In the genomic region with DNA sequence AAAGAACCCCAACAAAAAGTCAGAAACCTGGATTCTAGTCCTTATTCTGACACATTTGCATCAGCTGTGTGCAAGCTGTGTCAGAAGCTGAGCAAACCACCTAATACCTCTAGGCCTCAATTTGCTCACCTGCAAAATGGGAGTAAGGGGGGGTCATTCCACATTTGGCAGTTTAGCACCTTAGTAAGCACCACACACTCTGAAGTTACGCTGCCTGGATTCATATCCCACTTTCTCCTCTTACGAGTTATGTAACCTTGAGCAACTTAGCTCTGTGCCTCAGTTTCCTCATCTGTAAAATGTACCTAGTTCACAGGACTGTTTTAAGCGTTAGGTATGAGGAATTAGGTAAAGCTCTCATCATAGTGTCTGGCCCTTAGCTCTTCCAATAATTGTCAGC, we compare ENCODE assay signal across 25 cellular contexts.
A peak's percentile ranks its signal among the peaks of the same experiment; 100 is the strongest.
DNase-seq lines count a peak whose midpoint lies in the region; ATAC-seq and TF ChIP-seq lines count a peak whose summit lies in the region.
"Had no signal": no experiment of that assay in that cellular context is flagged by ENCODE, and none has a peak within 500 bp of the region (broad histone marks: within the 10 kb centered on the region; RNA-seq: fewer than 3 reads in every experiment).

No MANE protein-coding gene starts in this region.

- no peak overlapping the region for H3K14ac ChIP-seq in mesenchymal stem cell (ENCODE audit: low read length in 2 of 2)

- H3K79me1 ChIP-seq in mesenchymal stem cell (replicated peaks; ENCODE audit: low read length, poor library complexity, severe bottlenecking), result peaks cover 2% of the 10 kb centered on the region

- H4K91ac ChIP-seq in mesenchymal stem cell (ENCODE audit: low read length), result no peak overlapping the region

- H2AFZ ChIP-seq in mammary epithelial cell (ENCODE audit: low read depth, low read length) (no peak overlapping the region), mesenchymal stem cell (ENCODE audit: low read depth, low read length) (no peak overlapping the region)
- H2AFZ ChIP-seq: GM23248 had no signal

- H3K27ac ChIP-seq in breast epithelium (peak overlapping the region; percentile 41 to 92), mammary epithelial cell (ENCODE audit: insufficient read depth, low read depth, low read length) (no peak overlapping the region), dorsolateral prefrontal cortex (peak overlapping the region in 36 of 59 donors; percentile 10 to 96 (median 80)), mesenchymal stem cell (ENCODE audit: low read length, poor library complexity, severe bottlenecking) (peak overlapping the region; percentile 83), thyroid gland (peak overlapping the region; percentile 95 to 99 (median 95))
- H3K27ac ChIP-seq: 22Rv1, C4-2B, GM23248 had no signal

- H3K4me2 ChIP-seq in mammary epithelial cell (ENCODE audit: insufficient read depth, low read depth, low read length), result no peak overlapping the region
- H3K4me2 ChIP-seq in mesenchymal stem cell (ENCODE audit: low read length, poor library complexity, severe bottlenecking), result no peak overlapping the region

- H3K36me3 ChIP-seq in breast epithelium (no peaks in the 10 kb centered on the region), mammary epithelial cell (ENCODE audit: insufficient read depth, low read length) (no peaks in the 10 kb centered on the region), mesenchymal stem cell (ENCODE audit: control insufficient read depth in 1 of 2, insufficient read depth in 2 of 2, low read depth in 1 of 2, low read length in 2 of 2) (no peaks in the 10 kb centered on the region), thyroid gland (no peaks in the 10 kb centered on the region)
- H3K36me3 ChIP-seq: HAP-1 had no signal

- CTCF ChIA-PET in mammary epithelial cell (lab: Charles Lee; ENCODE audit: low non-redundant PET), result no interaction called here

- no peak overlapping the region for H2BK5ac ChIP-seq in mesenchymal stem cell (ENCODE audit: low read depth, low read length, poor library complexity, severe bottlenecking)

- no peak overlapping the region for H4K8ac ChIP-seq in mesenchymal stem cell (ENCODE audit: low read length)

- in situ Hi-C loops in mammary epithelial cell (cut with MboI; ENCODE audit: low sequenced_read_pairs in 2 of 2), result no loop called here

- H3K4me1 ChIP-seq in breast epithelium (peaks cover 12 to 14% of the 10 kb centered on the region in 2 donors), mammary epithelial cell (ENCODE audit: insufficient read depth, low read length) (no peaks in the 10 kb centered on the region), mesenchymal stem cell (ENCODE audit: control insufficient read depth, insufficient read depth, low read depth, low read length) (peaks cover 27% of the 10 kb centered on the region), thyroid gland (peaks cover 79 to 82% of the 10 kb centered on the region in 2 donors)

- H3K27me3 ChIP-seq in breast epithelium, result no peaks in the 10 kb centered on the region
- H3K27me3 ChIP-seq in mammary epithelial cell (ENCODE audit: insufficient read depth, low read length), result no peaks in the 10 kb centered on the region
- H3K27me3 ChIP-seq in dorsolateral prefrontal cortex, result no peaks in the 10 kb centered on the region
- H3K27me3 ChIP-seq in mesenchymal stem cell (ENCODE audit: control insufficient read depth in 1 of 2, insufficient read depth in 1 of 2, low read length in 2 of 2), result no peaks in the 10 kb centered on the region
- H3K27me3 ChIP-seq in thyroid gland, result no peaks in the 10 kb centered on the region

- 95% methylated on average over 3 of the region's 3 CpGs for WGBS in mammary epithelial cell (ENCODE audit: low coverage, missing lambda C conversion rate)
- WGBS in mesenchymal stem cell, result 100% methylated on average over 1 of the region's 3 CpGs
- WGBS in thyroid gland, 2 donors, result 82 to 96% methylated on average over 3 of the region's 3 CpGs

- no peak overlapping the region for H3K18ac ChIP-seq in mesenchymal stem cell (ENCODE audit: low read depth in 1 of 2, low read length in 2 of 2)

- H4K20me1 ChIP-seq in mammary epithelial cell (ENCODE audit: insufficient read depth, low read length), result no peaks in the 10 kb centered on the region

- ATAC-seq in GM21526 (IDR thresholded peaks at IDR 0.05; ENCODE audit: low FRiP score, unreplicated experiment), result no peak

- H2BK15ac ChIP-seq in mesenchymal stem cell (ENCODE audit: low read depth, poor library complexity, severe bottlenecking), result no peak overlapping the region

- H3K79me2 ChIP-seq in mammary epithelial cell (ENCODE audit: insufficient read depth, low read length), result no peaks in the 10 kb centered on the region

- no peaks in the 10 kb centered on the region for H3K9me3 ChIP-seq in breast epithelium
- H3K9me3 ChIP-seq in mammary epithelial cell (replicated peaks; ENCODE audit: insufficient read depth, low read length), result no peaks in the 10 kb centered on the region
- H3K9me3 ChIP-seq in mesenchymal stem cell (ENCODE audit: control insufficient read depth, low read length), result no peaks in the 10 kb centered on the region
- H3K9me3 ChIP-seq in thyroid gland, result no peaks in the 10 kb centered on the region
- H3K9me3 ChIP-seq: HAP-1 had no signal

- no peak overlapping the region for H3K9ac ChIP-seq in mammary epithelial cell (ENCODE audit: insufficient read depth, low read length)
- no peak overlapping the region for H3K9ac ChIP-seq in mesenchymal stem cell (ENCODE audit: low read length)
- H3K9ac ChIP-seq: GM23248 had no signal

- no peak for TF ChIP-seq POLR2A in breast epithelium (IDR thresholded peaks at IDR 0.05)
- no peak for TF ChIP-seq POLR2A in thyroid gland (IDR thresholded peaks at IDR 0.05)

- peak overlapping the region; percentile 83 for H2AK5ac ChIP-seq in mesenchymal stem cell (ENCODE audit: low read length, severe bottlenecking)

- no peak overlapping the region for H3K23ac ChIP-seq in mesenchymal stem cell (ENCODE audit: low read length in 2 of 2)

- H2BK12ac ChIP-seq in mesenchymal stem cell (ENCODE audit: low read length in 2 of 2), result no peak overlapping the region

- intact Hi-C loops in breast epithelium (cut with DNase I; ENCODE audit: low total_unique reads), result no loop called here
- intact Hi-C loops in mammary epithelial cell (cut with micrococcal nuclease), result no loop called here
- intact Hi-C loops in dorsolateral prefrontal cortex (cut with DNase I), result loop anchor here in 1 of 2 donors (5.0 kb wide), 1 partner anchor 76 kb away; no protein-coding TSS in a partner anchor
- intact Hi-C loops in thyroid gland (cut with DNase I), result no loop called here

- H2BK120ac ChIP-seq in mesenchymal stem cell (ENCODE audit: low read depth, low read length), result no peak overlapping the region

- no peak for TF ChIP-seq CTCF in breast epithelium (IDR thresholded peaks at IDR 0.05)
- TF ChIP-seq CTCF in mammary epithelial cell (conservative IDR thresholded peaks at IDR 0.05 in 1 of 2, IDR thresholded peaks at IDR 0.05 in 1 of 2; ENCODE audit: extremely low read depth in 1 of 2, insufficient read depth in 1 of 2, low read depth in 1 of 2, low read length in 2 of 2), result no peak
- no peak for TF ChIP-seq CTCF in dorsolateral prefrontal cortex (IDR thresholded peaks at IDR 0.05 in 54 of 56, conservative IDR thresholded peaks at IDR 0.05 in 2 of 56; ENCODE audit: low read depth in 1 of 56, partially characterized antibody in 56 of 56)
- TF ChIP-seq CTCF in thyroid gland (IDR thresholded peaks at IDR 0.05), result no peak

- BruUV-seq in mammary epithelial cell (replicated peaks; lab: Mats Ljungman, UMichigan), result no TSS peak

- H3K4me3 ChIP-seq in breast epithelium (no peak overlapping the region), mammary epithelial cell (replicated peaks in 1 of 3; ENCODE audit: insufficient read depth in 1 of 3, low read depth in 2 of 3, low read length in 3 of 3) (no peak overlapping the region), dorsolateral prefrontal cortex (no peak overlapping the region), mesenchymal stem cell (ENCODE audit: insufficient read depth in 1 of 2, low read depth in 1 of 2, low read length in 2 of 2) (no peak overlapping the region), thyroid gland (replicated peaks in 1 of 3) (no peak overlapping the region)
- H3K4me3 ChIP-seq: GM23248, HAP-1 had no signal

- no peak overlapping the region for H3K4ac ChIP-seq in mesenchymal stem cell (ENCODE audit: low read depth in 1 of 2, low read length in 2 of 2)

- dilution Hi-C loops in mammary epithelial cell (cut with HindIII; ENCODE audit: low sequenced_read_pairs), result no loop called here

- DNase-seq in breast epithelium (ENCODE audit: low spot score in 2 of 2) (no peak), mammary epithelial cell (no peak), dorsolateral prefrontal cortex (no peak), mesenchymal stem cell (no peak), thyroid gland (no peak), NCI-H345 treated with DMSO at 0.1 percent for 48 hours (lab: John Stamatoyannopoulos, UW; ENCODE audit: unreplicated experiment) (no peak)
- no peak for DNase-seq in activated CD4-positive, alpha-beta T cell treated with anti-CD3 and anti-CD28 coated beads for 4 hours
- DNase-seq: Calu3; CD8-positive, alpha-beta memory T cell; DMS153; GF-D8; GM23248; KG1; NCI-H1092 treated with DMSO at 0.1 percent for 48 hours; NCI-H1436 treated with DMSO at 0.1 percent for 48 hours; NCI-H1930; NCI-H345; NCI-H524 treated with DMSO at 0.1 percent for 48 hours; OCI-M1; RPMI8226; SHP77 had no signal
